ENCODE assay signal across 25 cellular contexts in genomic region chr15:100154338-100154737, GRCh38.
DNase-seq lines count a peak whose midpoint lies in the region; ATAC-seq, FAIRE-seq and TF ChIP-seq lines count a peak whose summit lies in the region.
"Had no signal": no experiment of that assay in that cellular context is flagged by ENCODE, and none has a peak within 500 bp of the region (broad histone marks: within the 10 kb centered on the region; RNA-seq: fewer than 3 reads in every experiment).

No MANE protein-coding gene starts in this region.

- TF ChIP-seq EP300 in H1 (IDR thresholded peaks at IDR 0.05; ENCODE audit: borderline replicate concordance in 1 of 2, low read depth in 2 of 2, low read length in 2 of 2), result no peak

- H3K36me3 ChIP-seq in RWPE2 (ENCODE audit: low read depth), result no peaks in the 10 kb centered on the region
- H3K36me3 ChIP-seq in H1 (ENCODE audit: control insufficient read depth in 2 of 4, insufficient read depth in 4 of 4, low read length in 3 of 4), result no peaks in the 10 kb centered on the region
- H3K36me3 ChIP-seq: BE2C; BLaER1 treated with 17β-estradiol and CSF1 and Interleukin-3, amounts not matched to agents 10 nM and 100 nM had no signal

- 89% methylated on average over 8 of the region's 8 CpGs; no CpG with 5 or more reads in 1 of the 2 experiments for WGBS in H1 (ENCODE audit: extremely low coverage in 1 of 2, insufficient coverage in 1 of 2, insufficient read length in 1 of 2, insufficient replicate concordance in 2 of 2, low coverage in 1 of 2, low lambda C conversion rate in 2 of 2, missing lambda C conversion rate in 1 of 2), 2 experiments

- no peak overlapping the region for H3K4me3 ChIP-seq in RWPE2 (ENCODE audit: severe bottlenecking)
- H3K4me3 ChIP-seq in H1 (ENCODE audit: extremely low read depth in 1 of 4, insufficient read depth in 2 of 4, low read depth in 3 of 4, low read length in 4 of 4), result no peak overlapping the region
- H3K4me3 ChIP-seq: A549; BLaER1 treated with 17β-estradiol and CSF1 and Interleukin-3, amounts not matched to agents 10 nM and 100 nM had no signal

- no peak overlapping the region for H3K23ac ChIP-seq in H1 (ENCODE audit: insufficient read length)

- H3K23me2 ChIP-seq in H1 (ENCODE audit: low read depth, low read length), result no peaks in the 10 kb centered on the region

- no peak for TF ChIP-seq POLR2A in H1 (IDR thresholded peaks at IDR 0.05; ENCODE audit: control extremely low read depth in 1 of 2, low read depth in 2 of 2, low read length in 2 of 2)

- no peak overlapping the region for H3K18ac ChIP-seq in H1 (ENCODE audit: extremely low read depth, low read length)

- H3K79me1 ChIP-seq in H1 (ENCODE audit: low read depth, low read length), result no peaks in the 10 kb centered on the region

- H3K27me3 ChIP-seq in RWPE2 (ENCODE audit: insufficient read depth, poor library complexity, severe bottlenecking), result no peaks in the 10 kb centered on the region
- H3K27me3 ChIP-seq in H1 (replicated peaks in 1 of 4; ENCODE audit: control insufficient read depth in 3 of 4, extremely low read depth in 1 of 4, insufficient read depth in 3 of 4, low read length in 3 of 4), result no peaks in the 10 kb centered on the region
- H3K27me3 ChIP-seq: BE2C; BLaER1 treated with 17β-estradiol and CSF1 and Interleukin-3, amounts not matched to agents 10 nM and 100 nM had no signal

- H3K27ac ChIP-seq in RWPE2 (ENCODE audit: poor library complexity, severe bottlenecking), result no peak overlapping the region
- no peak overlapping the region for H3K27ac ChIP-seq in H1 (ENCODE audit: low read depth, low read length)
- H3K27ac ChIP-seq: A549; BLaER1 treated with 17β-estradiol and CSF1 and Interleukin-3, amounts not matched to agents 10 nM and 100 nM had no signal

- TF ChIP-seq RAD21 in H1 (IDR thresholded peaks at IDR 0.05 in 1 of 2, conservative IDR thresholded peaks at IDR 0.05 in 1 of 2; ENCODE audit: low read depth in 2 of 2, low read length in 2 of 2), result peak in 1 of 2 experiments; percentile 1; a peak in 1 of 4 replicates

- H4K20me1 ChIP-seq in H1 (replicated peaks in 1 of 2; ENCODE audit: control insufficient read depth in 1 of 2, insufficient read depth in 2 of 2, low read length in 2 of 2), result no peaks in the 10 kb centered on the region
- H4K20me1 ChIP-seq: BLaER1 treated with 17β-estradiol and CSF1 and Interleukin-3, amounts not matched to agents 10 nM and 100 nM had no signal

- H4K91ac ChIP-seq in H1 (replicated peaks; ENCODE audit: insufficient read length, low read length), result no peak overlapping the region

- no peak overlapping the region for H3K56ac ChIP-seq in H1 (replicated peaks; ENCODE audit: insufficient read length, low read depth, low read length)

- no peak overlapping the region for H3K14ac ChIP-seq in H1 (ENCODE audit: insufficient read length)

- CTCF ChIA-PET in H1 (lab: Charles Lee; ENCODE audit: partially characterized antibody), result interaction anchor here (0.7 to 1.5 kb wide), 6 partner anchors 15 to 185 kb away, joined by 3 to 7 read pairs (median 3); no protein-coding TSS in a partner anchor

- H3K4me1 ChIP-seq in RWPE2 (ENCODE audit: insufficient read depth, poor library complexity, severe bottlenecking), result no peaks in the 10 kb centered on the region
- H3K4me1 ChIP-seq in H1 (replicated peaks in 1 of 4; ENCODE audit: control insufficient read depth in 3 of 4, insufficient read depth in 4 of 4, low read length in 3 of 4), result no peaks in the 10 kb centered on the region
- H3K4me1 ChIP-seq: A549, BE2C had no signal

- no peak overlapping the region for H4K8ac ChIP-seq in H1 (ENCODE audit: extremely low read depth, insufficient read depth, low read length)

- TF ChIP-seq CTCF in RWPE2 (IDR thresholded peaks at IDR 0.05; ENCODE audit: poor library complexity, severe bottlenecking) (no peak), H1 (IDR thresholded peaks at IDR 0.05; ENCODE audit: control extremely low read depth in 1 of 3, insufficient read depth in 1 of 3, low read depth in 1 of 3, low read length in 3 of 3) (no peak), GM10266 (IDR thresholded peaks at IDR 0.05; ENCODE audit: control insufficient read depth, insufficient read depth, low read depth, missing control alignments) (no peak)

- H2BK12ac ChIP-seq in H1 (ENCODE audit: low read depth, low read length), result no peak overlapping the region

- DNase-seq in RWPE2 (ENCODE audit: low spot score) (peak; percentile 49), H1 (ENCODE audit: low read depth in 1 of 2, low spot score in 2 of 2) (no peak), left lobe of liver (ENCODE audit: low spot score) (no peak), NCI-H226 (no peak), HPDE6-E6E7 (ENCODE audit: extremely low spot score) (no peak), GM10266 (ENCODE audit: extremely low spot score) (no peak)
- DNase-seq: 8988T; ACHN; AML-193; BE2C; CD4-positive, alpha-beta T cell; CD8-positive, alpha-beta memory T cell; DMS 273 treated with DMSO at 0.1 percent for 48 hours; DMS79; EL; GDM1; GOT3; H7; HCEC 1CT had no signal

- H3K4ac ChIP-seq in H1 (replicated peaks; ENCODE audit: insufficient read length, low read depth, low read length), result peak overlapping the region; percentile 14

- no peak overlapping the region for H2BK15ac ChIP-seq in H1 (ENCODE audit: low read length)

- no peak overlapping the region for H3K9ac ChIP-seq in H1 (replicated peaks in 1 of 4; ENCODE audit: extremely low read depth in 1 of 4, low read depth in 3 of 4, low read length in 3 of 4)
- H3K9ac ChIP-seq: BLaER1 treated with 17β-estradiol and CSF1 and Interleukin-3, amounts not matched to agents 10 nM and 100 nM had no signal

- H3K4me2 ChIP-seq in H1 (ENCODE audit: insufficient read depth in 1 of 2, low read depth in 2 of 2, low read length in 2 of 2), result no peak overlapping the region
- H3K4me2 ChIP-seq: A549; BLaER1 treated with 17β-estradiol and CSF1 and Interleukin-3, amounts not matched to agents 10 nM and 100 nM had no signal

- H4K5ac ChIP-seq in H1 (ENCODE audit: insufficient read length, low read depth, low read length), result no peak overlapping the region

- no peaks in the 10 kb centered on the region for H3K79me2 ChIP-seq in H1 (ENCODE audit: control insufficient read depth in 1 of 2, insufficient read depth in 2 of 2, low read length in 2 of 2)

- FAIRE-seq in H1 (lab: Jason Lieb, UNC), result no peak
- FAIRE-seq: A549, D721Med, GM12891, GM18507 had no signal

- no peak for ATAC-seq in RWPE2 (ENCODE audit: low read depth)
- ATAC-seq in left lobe of liver, result peak; percentile 33
- no peak for ATAC-seq in activated CD4-positive, CD25-positive, alpha-beta regulatory T cell treated with anti-CD3 and anti-CD28 coated beads, Interleukin-2, amount 50 U/mL, for 24 hours
- ATAC-seq: A549 had no signal

- no peak overlapping the region for H2BK20ac ChIP-seq in H1 (ENCODE audit: low read length)

- H3K9me3 ChIP-seq in RWPE2 (ENCODE audit: severe bottlenecking) (no peaks in the 10 kb centered on the region), H1 (ENCODE audit: insufficient read depth in 2 of 2, low read depth in 1 of 2, low read length in 1 of 2) (no peaks in the 10 kb centered on the region)
- H3K9me3 ChIP-seq: A549, BE2C had no signal

- no peak overlapping the region for H2BK120ac ChIP-seq in H1 (replicated peaks; ENCODE audit: low read depth, low read length)

- POLR2A ChIA-PET in H1 (lab: Charles Lee; ENCODE audit: partially characterized antibody), result no interaction called here

- 0 out of 2 replicates have a peak overlapping the region, but pooled peaks have one; percentile 17 for H2BK5ac ChIP-seq in H1 (ENCODE audit: low read depth, low read length)

- no peak overlapping the region for H2AK5ac ChIP-seq in H1 (ENCODE audit: low read depth, low read length)

- H2AFZ ChIP-seq in H1 (ENCODE audit: low read length), result no peak overlapping the region

TF ChIP-seq in H1, 55 proteins besides CTCF, POLR2A, EP300 and RAD21 (continues in another document):
- no peak for TF ChIP-seq TAF1 (IDR thresholded peaks at IDR 0.05; ENCODE audit: low read depth, low read length)
- no peak for TF ChIP-seq MAFK (IDR thresholded peaks at IDR 0.05; ENCODE audit: low read depth, low read length)
- no peak for TF ChIP-seq CHD1 (IDR thresholded peaks at IDR 0.05; ENCODE audit: low read depth, low read length)
- TF ChIP-seq CBX5 (IDR thresholded peaks at IDR 0.05; ENCODE audit: low read depth, low read length), result no peak
